9 cellular contexts compared by ENCODE assay signal in the genomic region with DNA sequence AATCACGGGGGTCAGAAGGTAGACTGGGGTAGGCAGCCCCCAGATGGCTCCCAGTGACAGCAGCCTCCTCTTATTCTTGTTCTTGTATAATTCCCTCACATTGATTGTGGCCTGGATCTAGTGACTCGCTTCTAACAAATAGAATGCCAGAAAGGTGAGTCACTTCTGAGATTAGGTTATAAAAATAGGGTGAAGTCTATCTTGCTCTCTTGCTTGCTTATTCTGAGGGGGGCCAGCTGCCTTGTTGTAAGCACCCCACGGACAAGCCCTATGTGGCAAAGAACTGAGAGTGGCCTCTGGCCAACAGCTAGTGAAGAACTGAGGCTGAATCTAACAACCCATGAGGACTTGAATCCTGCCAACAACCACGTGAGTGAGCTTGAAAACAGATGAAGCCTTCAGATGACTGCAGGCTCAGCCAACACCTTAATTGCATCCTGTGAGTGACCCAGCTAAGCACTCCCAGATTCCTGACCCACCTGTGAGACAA. TPM values are rescaled to one million over a fixed set of nuclear protein-coding genes. Genes with fewer than 3 reads are reported as not detected.
DNase-seq lines count a peak whose midpoint lies in the region; ATAC-seq and TF ChIP-seq lines count a peak whose summit lies in the region.
"Had no signal": no experiment of that assay in that cellular context is flagged by ENCODE, and none has a peak within 500 bp of the region (broad histone marks: within the 10 kb centered on the region; RNA-seq: fewer than 3 reads in every experiment).

No MANE protein-coding gene starts in this region.

- WGBS in SK-N-SH (ENCODE audit: low lambda C conversion rate), result 11% methylated on average over 4 of the region's 4 CpGs
- 44% methylated on average over 4 of the region's 4 CpGs for WGBS in esophagus muscularis mucosa

- CTCF ChIA-PET in SK-N-SH (lab: Yijun Ruan, JAX), result no interaction called here
- CTCF ChIA-PET in activated CD4-positive, alpha-beta T cell treated with anti-CD3 and anti-CD28 coated beads, Interleukin-2, amount 10 ng/mL, durations not matched to agents 7 days and 5 days (lab: Charles Lee), result no interaction called here

- no peaks in the 10 kb centered on the region for H3K79me2 ChIP-seq in SK-N-SH (ENCODE audit: insufficient read depth)

- H3K4me1 ChIP-seq in SK-N-SH (ENCODE audit: control insufficient read depth in 1 of 2, insufficient read depth in 2 of 2, low read depth in 1 of 2, low read length in 1 of 2) (0 out of 4 replicates have a peak, but pooled peaks cover 0 to 5% of the 10 kb centered on the region in 2 experiments), esophagus muscularis mucosa (peaks cover 5 to 9% (median 6%) of the 10 kb centered on the region in 4 donors)

- intact Hi-C loops in esophagus muscularis mucosa (cut with DNase I), result no loop called here

- POLR2A ChIA-PET in SK-N-SH (lab: Yijun Ruan, JAX), result no interaction called here
- POLR2A ChIA-PET in activated CD4-positive, alpha-beta T cell treated with anti-CD3 and anti-CD28 coated beads, Interleukin-2, amount 10 ng/mL, durations not matched to agents 7 days and 5 days (lab: Charles Lee), result no interaction called here

- TF ChIP-seq RAD21 in SK-N-SH (IDR thresholded peaks at IDR 0.05; ENCODE audit: low read length), result no peak

- H3K9ac ChIP-seq in SK-N-SH, result no peak overlapping the region

- H3K4me2 ChIP-seq in SK-N-SH, result no peak overlapping the region; the same call in 1 of the 2 replicates

- H3K9me3 Mint-ChIP-seq in activated CD4-positive, alpha-beta T cell treated with anti-CD3 and anti-CD28 coated beads, Interleukin-2, amount 10 ng/mL, durations not matched to agents 7 days and 5 days, result peaks cover 9% of the 10 kb centered on the region

- H3K9me2 ChIP-seq in SK-N-SH, result no peaks in the 10 kb centered on the region

- no peak for TF ChIP-seq POLR2A in esophagus muscularis mucosa (IDR thresholded peaks at IDR 0.05; ENCODE audit: low read depth)

- H2AFZ ChIP-seq in SK-N-SH (ENCODE audit: low read depth), result no peak overlapping the region; the same call in 1 of the 2 replicates

- H3K36me3 ChIP-seq in SK-N-SH (replicated peaks in 1 of 2; ENCODE audit: control insufficient read depth in 1 of 2, insufficient read depth in 2 of 2, low read length in 1 of 2) (no peaks in the 10 kb centered on the region), H7 (replicated peaks; ENCODE audit: control insufficient read depth, insufficient read depth, low read length) (no peaks in the 10 kb centered on the region), esophagus muscularis mucosa (no peaks in the 10 kb centered on the region)

- peak; percentile 66 for DNase-seq in GM03348 (ENCODE audit: low spot score)
- no peak for DNase-seq in SK-N-SH
- peak; percentile 64 for DNase-seq in glomerular visceral epithelial cell (ENCODE audit: extremely low spot score)
- DNase-seq in renal cortical epithelial cell (ENCODE audit: low read depth), result peak; percentile 93
- DNase-seq in H7, result no peak
- no peak for DNase-seq in activated CD4-positive, alpha-beta T cell treated with anti-CD3 and anti-CD28 coated beads, Interleukin-2, amount 10 ng/mL, durations not matched to agents 7 days and 5 days
- no peak for DNase-seq in esophagus muscularis mucosa (ENCODE audit: extremely low spot score)
- DNase-seq: stimulated activated naive CD4-positive, alpha-beta T cell had no signal

- TF ChIP-seq CTCF in SK-N-SH (IDR thresholded peaks at IDR 0.05) (no peak), esophagus muscularis mucosa (IDR thresholded peaks at IDR 0.05) (no peak)

- no peaks in the 10 kb centered on the region for H3F3A ChIP-seq in SK-N-SH (replicated peaks; ENCODE audit: insufficient read depth)

- no peak overlapping the region for H3K27ac Mint-ChIP-seq in activated CD4-positive, alpha-beta T cell treated with anti-CD3 and anti-CD28 coated beads, Interleukin-2, amount 10 ng/mL, durations not matched to agents 7 days and 5 days

- H3K9me3 ChIP-seq in SK-N-SH, result no peaks in the 10 kb centered on the region
- no peaks in the 10 kb centered on the region for H3K9me3 ChIP-seq in esophagus muscularis mucosa

- H3K27me3 ChIP-seq in SK-N-SH (ENCODE audit: insufficient read depth) (no peaks in the 10 kb centered on the region), H7 (ENCODE audit: control insufficient read depth, insufficient read depth, low read length) (no peaks in the 10 kb centered on the region), esophagus muscularis mucosa (no peaks in the 10 kb centered on the region)

- H3K4me3 Mint-ChIP-seq in activated CD4-positive, alpha-beta T cell treated with anti-CD3 and anti-CD28 coated beads, Interleukin-2, amount 10 ng/mL, durations not matched to agents 7 days and 5 days, result no peak overlapping the region

- H4K20me1 ChIP-seq in SK-N-SH (ENCODE audit: insufficient read depth), result no peaks in the 10 kb centered on the region

- H3K27ac ChIP-seq in SK-N-SH (ENCODE audit: low read depth in 2 of 2, low read length in 1 of 2) (no peak overlapping the region), esophagus muscularis mucosa (replicated peaks in 1 of 4) (no peak overlapping the region)

- TF ChIP-seq EP300 in SK-N-SH (IDR thresholded peaks at IDR 0.05; ENCODE audit: borderline replicate concordance in 1 of 2, low read depth in 1 of 2, low read length in 1 of 2) (no peak), esophagus muscularis mucosa (IDR thresholded peaks at IDR 0.05) (no peak)

- H3K4me3 ChIP-seq in SK-N-SH (ENCODE audit: low read depth in 2 of 2, low read length in 1 of 2) (no peak overlapping the region), H7 (ENCODE audit: insufficient read depth, low read depth, low read length) (no peak overlapping the region), esophagus muscularis mucosa (no peak overlapping the region)

- H3K36me3 Mint-ChIP-seq in activated CD4-positive, alpha-beta T cell treated with anti-CD3 and anti-CD28 coated beads, Interleukin-2, amount 10 ng/mL, durations not matched to agents 7 days and 5 days (ENCODE audit: low read depth), result no peaks in the 10 kb centered on the region

- H3K27me3 Mint-ChIP-seq in activated CD4-positive, alpha-beta T cell treated with anti-CD3 and anti-CD28 coated beads, Interleukin-2, amount 10 ng/mL, durations not matched to agents 7 days and 5 days, result peaks cover 5% of the 10 kb centered on the region

- no peaks in the 10 kb centered on the region for H3K4me1 Mint-ChIP-seq in activated CD4-positive, alpha-beta T cell treated with anti-CD3 and anti-CD28 coated beads, Interleukin-2, amount 10 ng/mL, durations not matched to agents 7 days and 5 days

- ATAC-seq in GM19035 (IDR thresholded peaks at IDR 0.05; ENCODE audit: unreplicated experiment), result no peak

TF ChIP-seq in SK-N-SH, 30 proteins besides CTCF, POLR2A, EP300 and RAD21 (continues in another document):
- TF ChIP-seq FOSL2 (IDR thresholded peaks at IDR 0.05; ENCODE audit: borderline replicate concordance, low read depth), result peak; percentile 57; the same call in 1 of the 2 replicates
- TF ChIP-seq RCOR1 (IDR thresholded peaks at IDR 0.05; ENCODE audit: low read length), result no peak
- TF ChIP-seq JUND (IDR thresholded peaks at IDR 0.05), result peak; percentile 56
- no peak for TF ChIP-seq TCF12 (IDR thresholded peaks at IDR 0.05)
- TF ChIP-seq ELF1 (IDR thresholded peaks at IDR 0.05), result no peak
- no peak for TF ChIP-seq GATA2 (CRISPR knock-in tag; IDR thresholded peaks at IDR 0.05)
- TF ChIP-seq RXRA (IDR thresholded peaks at IDR 0.05; ENCODE audit: borderline replicate concordance, low read depth), result no peak
- TF ChIP-seq MEF2A (IDR thresholded peaks at IDR 0.05; ENCODE audit: borderline replicate concordance, low read depth), result no peak
- TF ChIP-seq POLR2AphosphoS5 (IDR thresholded peaks at IDR 0.05; ENCODE audit: low read depth, low read length), result no peak
- TF ChIP-seq, protein P1, sequence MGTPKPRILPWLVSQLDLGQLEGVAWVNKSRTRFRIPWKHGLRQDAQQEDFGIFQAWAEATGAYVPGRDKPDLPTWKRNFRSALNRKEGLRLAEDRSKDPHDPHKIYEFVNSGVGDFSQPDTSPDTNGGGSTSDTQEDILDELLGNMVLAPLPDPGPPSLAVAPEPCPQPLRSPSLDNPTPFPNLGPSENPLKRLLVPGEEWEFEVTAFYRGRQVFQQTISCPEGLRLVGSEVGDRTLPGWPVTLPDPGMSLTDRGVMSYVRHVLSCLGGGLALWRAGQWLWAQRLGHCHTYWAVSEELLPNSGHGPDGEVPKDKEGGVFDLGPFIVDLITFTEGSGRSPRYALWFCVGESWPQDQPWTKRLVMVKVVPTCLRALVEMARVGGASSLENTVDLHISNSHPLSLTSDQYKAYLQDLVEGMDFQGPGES (IDR thresholded peaks at IDR 0.05; ENCODE audit: low read depth, low read length), result no peak
- TF ChIP-seq, protein P2, sequence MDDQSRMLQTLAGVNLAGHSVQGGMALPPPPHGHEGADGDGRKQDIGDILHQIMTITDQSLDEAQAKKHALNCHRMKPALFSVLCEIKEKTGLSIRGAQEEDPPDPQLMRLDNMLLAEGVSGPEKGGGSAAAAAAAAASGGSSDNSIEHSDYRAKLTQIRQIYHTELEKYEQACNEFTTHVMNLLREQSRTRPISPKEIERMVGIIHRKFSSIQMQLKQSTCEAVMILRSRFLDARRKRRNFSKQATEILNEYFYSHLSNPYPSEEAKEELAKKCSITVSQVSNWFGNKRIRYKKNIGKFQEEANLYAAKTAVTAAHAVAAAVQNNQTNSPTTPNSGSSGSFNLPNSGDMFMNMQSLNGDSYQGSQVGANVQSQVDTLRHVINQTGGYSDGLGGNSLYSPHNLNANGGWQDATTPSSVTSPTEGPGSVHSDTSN (IDR thresholded peaks at IDR 0.05), result no peak
- TF ChIP-seq, protein P3, sequence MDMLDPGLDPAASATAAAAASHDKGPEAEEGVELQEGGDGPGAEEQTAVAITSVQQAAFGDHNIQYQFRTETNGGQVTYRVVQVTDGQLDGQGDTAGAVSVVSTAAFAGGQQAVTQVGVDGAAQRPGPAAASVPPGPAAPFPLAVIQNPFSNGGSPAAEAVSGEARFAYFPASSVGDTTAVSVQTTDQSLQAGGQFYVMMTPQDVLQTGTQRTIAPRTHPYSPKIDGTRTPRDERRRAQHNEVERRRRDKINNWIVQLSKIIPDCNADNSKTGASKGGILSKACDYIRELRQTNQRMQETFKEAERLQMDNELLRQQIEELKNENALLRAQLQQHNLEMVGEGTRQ (IDR thresholded peaks at IDR 0.05; ENCODE audit: borderline replicate concordance, low read depth, low read length), result no peak
- no peak for TF ChIP-seq MXI1 (IDR thresholded peaks at IDR 0.05; ENCODE audit: low read depth, low read length)
- TF ChIP-seq YY1 (IDR thresholded peaks at IDR 0.05; ENCODE audit: low read depth), result no peak

RNA-seq across cellular contexts. Expression of a gene that starts 15.6 kb away (rescaled TPM):
- 4.3 and 4.9 TPM in 2 replicates for polyA plus RNA-seq in SK-N-SH (2012; rRNA removed)
- 5.9 and 7.1 TPM in 2 replicates for polyA plus RNA-seq in SK-N-SH (2012; cell fraction: cytosol; rRNA removed)
- polyA plus RNA-seq in SK-N-SH (2012; cell fraction: nucleus; rRNA removed), result 3.6 and 3.7 TPM in 2 replicates
- total RNA-seq in renal cortical epithelial cell (43.9 and 72.5 TPM in 2 replicates), esophagus muscularis mucosa (10 to 100 TPM; 42.1 to 85.1 (median 49.8) TPM)
- total RNA-seq in H7 (2014; rRNA removed; shearing (Covaris generic)), result 46.8 and 66.7 TPM in 2 replicates
- total RNA-seq in activated CD4-positive, alpha-beta T cell treated with anti-CD3 and anti-CD28 coated beads, Interleukin-2, amount 10 ng/mL, durations not matched to agents 7 days and 5 days, result 10 to 100 TPM; 28.4 to 37.3 TPM

Comparison
In these comparisons a context has a peak if more than half of its experiments do, and no peak if none do; other contexts are left out.
1. DNase-seq: peak in GM03348 (single experiment), glomerular visceral epithelial cell (single experiment) and renal cortical epithelial cell (single experiment); none in SK-N-SH (single experiment), H7 (single experiment), activated CD4-positive, alpha-beta T cell treated with anti-CD3 and anti-CD28 coated beads, Interleukin-2, amount 10 ng/mL, durations not matched to agents 7 days and 5 days (single experiment) and esophagus muscularis mucosa (single experiment).